In the genomic region with DNA sequence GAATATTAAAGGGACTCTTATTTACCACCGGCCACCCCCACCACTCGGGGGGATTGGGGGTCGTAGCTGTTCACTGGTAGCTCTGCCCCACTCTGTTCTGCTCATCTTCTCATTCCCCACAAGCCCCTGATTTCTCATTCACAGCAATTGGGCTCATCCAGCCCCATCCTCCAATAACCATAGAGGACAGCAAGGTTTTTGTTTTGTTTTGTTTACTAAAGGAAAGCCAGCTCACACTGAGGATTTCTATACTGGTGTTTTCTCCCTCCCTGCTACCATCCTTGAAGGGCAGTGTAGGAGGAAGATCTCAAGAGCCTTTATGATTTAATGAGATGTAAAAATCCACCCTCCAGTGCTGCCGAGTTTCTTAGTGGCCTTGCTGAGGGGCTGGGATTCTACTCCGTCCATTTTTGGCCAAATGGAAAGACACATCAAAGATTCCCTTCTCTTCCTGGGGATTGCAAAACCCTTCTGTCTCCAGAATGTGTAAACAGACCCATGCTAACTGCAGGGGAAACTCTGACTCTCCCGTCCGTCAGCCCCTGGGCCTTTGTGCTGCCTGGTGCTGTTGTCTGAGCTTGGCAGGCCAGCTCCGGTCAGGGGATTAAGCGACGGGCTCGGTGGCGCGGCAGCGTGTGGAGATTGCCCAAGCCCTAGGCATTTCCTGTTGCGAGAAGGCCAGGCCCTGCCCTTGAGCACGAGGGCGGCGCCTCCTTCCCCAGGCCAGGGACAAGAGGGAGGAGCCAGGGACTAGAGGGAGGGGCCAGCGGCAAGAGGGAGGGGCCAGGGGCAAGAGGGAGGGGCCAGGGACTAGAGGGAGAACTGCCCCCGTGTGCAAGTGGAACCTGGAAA, we compare ENCODE assay signal across 1 cellular context.
TF ChIP-seq lines count a peak whose summit lies in the region.

No MANE protein-coding gene starts in this region.

TF ChIP-seq in HepG2, 621 proteins besides CTCF, POLR2A, EP300 and RAD21 (continued from another document and continues in another):
- TF ChIP-seq, protein P1, sequence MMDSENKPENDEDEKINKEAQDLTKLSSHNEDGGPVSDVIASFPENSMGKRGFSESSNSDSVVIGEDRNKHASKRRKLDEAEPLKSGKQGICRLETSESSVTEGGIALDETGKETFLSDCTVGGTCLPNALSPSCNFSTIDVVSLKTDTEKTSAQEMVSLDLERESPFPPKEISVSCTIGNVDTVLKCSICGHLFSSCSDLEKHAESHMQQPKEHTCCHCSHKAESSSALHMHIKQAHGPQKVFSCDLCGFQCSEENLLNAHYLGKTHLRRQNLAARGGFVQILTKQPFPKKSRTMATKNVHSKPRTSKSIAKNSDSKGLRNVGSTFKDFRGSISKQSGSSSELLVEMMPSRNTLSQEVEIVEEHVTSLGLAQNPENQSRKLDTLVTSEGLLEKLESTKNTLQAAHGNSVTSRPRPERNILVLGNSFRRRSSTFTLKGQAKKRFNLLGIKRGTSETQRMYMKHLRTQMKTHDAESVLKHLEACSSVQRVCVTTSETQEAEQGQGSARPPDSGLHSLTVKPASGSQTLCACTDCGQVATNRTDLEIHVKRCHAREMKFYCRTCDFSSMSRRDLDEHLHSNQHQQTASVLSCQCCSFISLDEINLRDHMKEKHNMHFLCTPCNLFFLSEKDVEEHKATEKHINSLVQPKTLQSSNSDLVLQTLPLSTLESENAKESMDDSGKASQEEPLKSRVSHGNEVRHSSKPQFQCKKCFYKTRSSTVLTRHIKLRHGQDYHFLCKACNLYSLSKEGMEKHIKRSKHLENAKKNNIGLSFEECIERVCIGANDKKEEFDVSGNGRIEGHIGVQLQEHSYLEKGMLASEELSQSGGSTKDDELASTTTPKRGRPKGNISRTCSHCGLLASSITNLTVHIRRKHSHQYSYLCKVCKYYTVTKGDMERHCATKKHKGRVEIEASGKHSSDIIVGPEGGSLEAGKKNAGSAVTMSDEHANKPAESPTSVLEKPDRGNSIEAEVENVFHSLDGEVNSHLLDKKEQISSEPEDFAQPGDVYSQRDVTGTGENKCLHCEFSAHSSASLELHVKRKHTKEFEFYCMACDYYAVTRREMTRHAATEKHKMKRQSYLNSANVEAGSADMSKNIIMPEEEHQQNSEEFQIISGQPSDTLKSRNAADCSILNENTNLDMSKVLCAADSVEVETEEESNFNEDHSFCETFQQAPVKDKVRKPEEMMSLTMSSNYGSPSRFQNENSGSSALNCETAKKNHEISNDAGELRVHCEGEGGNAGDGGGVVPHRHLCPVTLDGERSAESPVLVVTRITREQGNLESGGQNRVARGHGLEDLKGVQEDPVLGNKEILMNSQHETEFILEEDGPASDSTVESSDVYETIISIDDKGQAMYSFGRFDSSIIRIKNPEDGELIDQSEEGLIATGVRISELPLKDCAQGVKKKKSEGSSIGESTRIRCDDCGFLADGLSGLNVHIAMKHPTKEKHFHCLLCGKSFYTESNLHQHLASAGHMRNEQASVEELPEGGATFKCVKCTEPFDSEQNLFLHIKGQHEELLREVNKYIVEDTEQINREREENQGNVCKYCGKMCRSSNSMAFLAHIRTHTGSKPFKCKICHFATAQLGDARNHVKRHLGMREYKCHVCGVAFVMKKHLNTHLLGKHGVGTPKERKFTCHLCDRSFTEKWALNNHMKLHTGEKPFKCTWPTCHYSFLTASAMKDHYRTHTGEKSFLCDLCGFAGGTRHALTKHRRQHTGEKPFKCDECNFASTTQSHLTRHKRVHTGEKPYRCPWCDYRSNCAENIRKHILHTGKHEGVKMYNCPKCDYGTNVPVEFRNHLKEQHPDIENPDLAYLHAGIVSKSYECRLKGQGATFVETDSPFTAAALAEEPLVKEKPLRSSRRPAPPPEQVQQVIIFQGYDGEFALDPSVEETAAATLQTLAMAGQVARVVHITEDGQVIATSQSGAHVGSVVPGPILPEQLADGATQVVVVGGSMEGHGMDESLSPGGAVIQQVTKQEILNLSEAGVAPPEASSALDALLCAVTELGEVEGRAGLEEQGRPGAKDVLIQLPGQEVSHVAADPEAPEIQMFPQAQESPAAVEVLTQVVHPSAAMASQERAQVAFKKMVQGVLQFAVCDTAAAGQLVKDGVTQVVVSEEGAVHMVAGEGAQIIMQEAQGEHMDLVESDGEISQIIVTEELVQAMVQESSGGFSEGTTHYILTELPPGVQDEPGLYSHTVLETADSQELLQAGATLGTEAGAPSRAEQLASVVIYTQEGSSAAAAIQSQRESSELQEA (CRISPR knock-in tag; IDR thresholded peaks at IDR 0.05; ENCODE audit: not compliant biosample characterization): no peak
- TF ChIP-seq SALL2 (CRISPR knock-in tag; IDR thresholded peaks at IDR 0.05) (peak; percentile 97), SRSF1 (optimal IDR thresholded peaks at IDR 0.05; ENCODE audit: low read depth, low read length) (no peak), ZNF775 (CRISPR knock-in tag; IDR thresholded peaks at IDR 0.05; ENCODE audit: borderline replicate concordance) (peak; percentile 92), KDM1A (CRISPR knock-in tag; IDR thresholded peaks at IDR 0.05) (peak; percentile 97), KDM6A (CRISPR knock-in tag; IDR thresholded peaks at IDR 0.05; ENCODE audit: low read depth) (no peak; the same call in none of the 2 replicates), CBX2 (IDR thresholded peaks at IDR 0.05; ENCODE audit: low read depth, low read length) (no peak), CBX2 (CRISPR knock-in tag; IDR thresholded peaks at IDR 0.05; ENCODE audit: low read depth) (no peak), STAT5B (CRISPR knock-in tag; IDR thresholded peaks at IDR 0.05) (no peak), NONO (IDR thresholded peaks at IDR 0.05) (no peak), NONO (CRISPR knock-in tag; conservative IDR thresholded peaks at IDR 0.05) (peak; percentile 99), ZNF607 (CRISPR knock-in tag; IDR thresholded peaks at IDR 0.05; ENCODE audit: borderline replicate concordance) (peak; percentile 93; the same call in 1 of the 2 replicates), SP1 (IDR thresholded peaks at IDR 0.05) (no peak), SP1 (CRISPR knock-in tag; IDR thresholded peaks at IDR 0.05) (peak; percentile 91), ZSCAN9 (CRISPR knock-in tag; IDR thresholded peaks at IDR 0.05; ENCODE audit: borderline replicate concordance) (peak; percentile 97), PHF21A (CRISPR knock-in tag; IDR thresholded peaks at IDR 0.05) (peak; percentile 99), CCDC6 (CRISPR knock-in tag; IDR thresholded peaks at IDR 0.05) (peak; percentile 96), ZNF17 (CRISPR knock-in tag; IDR thresholded peaks at IDR 0.05) (peak; percentile 96), SP2 (CRISPR knock-in tag; IDR thresholded peaks at IDR 0.05) (no peak), ZNF577 (CRISPR knock-in tag; IDR thresholded peaks at IDR 0.05; ENCODE audit: borderline replicate concordance, low read depth) (no peak), THAP11 (CRISPR knock-in tag; IDR thresholded peaks at IDR 0.05) (peak; percentile 90)
- TF ChIP-seq, protein P2, sequence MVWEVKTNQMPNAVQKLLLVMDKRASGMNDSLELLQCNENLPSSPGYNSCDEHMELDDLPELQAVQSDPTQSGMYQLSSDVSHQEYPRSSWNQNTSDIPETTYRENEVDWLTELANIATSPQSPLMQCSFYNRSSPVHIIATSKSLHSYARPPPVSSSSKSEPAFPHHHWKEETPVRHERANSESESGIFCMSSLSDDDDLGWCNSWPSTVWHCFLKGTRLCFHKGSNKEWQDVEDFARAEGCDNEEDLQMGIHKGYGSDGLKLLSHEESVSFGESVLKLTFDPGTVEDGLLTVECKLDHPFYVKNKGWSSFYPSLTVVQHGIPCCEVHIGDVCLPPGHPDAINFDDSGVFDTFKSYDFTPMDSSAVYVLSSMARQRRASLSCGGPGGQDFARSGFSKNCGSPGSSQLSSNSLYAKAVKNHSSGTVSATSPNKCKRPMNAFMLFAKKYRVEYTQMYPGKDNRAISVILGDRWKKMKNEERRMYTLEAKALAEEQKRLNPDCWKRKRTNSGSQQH (CRISPR knock-in tag; IDR thresholded peaks at IDR 0.05; ENCODE audit: low read depth): peak; percentile 94; the same call in 1 of the 2 replicates
- TF ChIP-seq, protein P3, sequence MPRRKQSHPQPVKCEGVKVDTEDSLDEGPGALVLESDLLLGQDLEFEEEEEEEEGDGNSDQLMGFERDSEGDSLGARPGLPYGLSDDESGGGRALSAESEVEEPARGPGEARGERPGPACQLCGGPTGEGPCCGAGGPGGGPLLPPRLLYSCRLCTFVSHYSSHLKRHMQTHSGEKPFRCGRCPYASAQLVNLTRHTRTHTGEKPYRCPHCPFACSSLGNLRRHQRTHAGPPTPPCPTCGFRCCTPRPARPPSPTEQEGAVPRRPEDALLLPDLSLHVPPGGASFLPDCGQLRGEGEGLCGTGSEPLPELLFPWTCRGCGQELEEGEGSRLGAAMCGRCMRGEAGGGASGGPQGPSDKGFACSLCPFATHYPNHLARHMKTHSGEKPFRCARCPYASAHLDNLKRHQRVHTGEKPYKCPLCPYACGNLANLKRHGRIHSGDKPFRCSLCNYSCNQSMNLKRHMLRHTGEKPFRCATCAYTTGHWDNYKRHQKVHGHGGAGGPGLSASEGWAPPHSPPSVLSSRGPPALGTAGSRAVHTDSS (CRISPR knock-in tag; conservative IDR thresholded peaks at IDR 0.05): no peak
- TF ChIP-seq, protein P4, sequence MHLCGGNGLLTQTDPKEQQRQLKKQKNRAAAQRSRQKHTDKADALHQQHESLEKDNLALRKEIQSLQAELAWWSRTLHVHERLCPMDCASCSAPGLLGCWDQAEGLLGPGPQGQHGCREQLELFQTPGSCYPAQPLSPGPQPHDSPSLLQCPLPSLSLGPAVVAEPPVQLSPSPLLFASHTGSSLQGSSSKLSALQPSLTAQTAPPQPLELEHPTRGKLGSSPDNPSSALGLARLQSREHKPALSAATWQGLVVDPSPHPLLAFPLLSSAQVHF (CRISPR knock-in tag; IDR thresholded peaks at IDR 0.05): no peak
- TF ChIP-seq, protein P5, sequence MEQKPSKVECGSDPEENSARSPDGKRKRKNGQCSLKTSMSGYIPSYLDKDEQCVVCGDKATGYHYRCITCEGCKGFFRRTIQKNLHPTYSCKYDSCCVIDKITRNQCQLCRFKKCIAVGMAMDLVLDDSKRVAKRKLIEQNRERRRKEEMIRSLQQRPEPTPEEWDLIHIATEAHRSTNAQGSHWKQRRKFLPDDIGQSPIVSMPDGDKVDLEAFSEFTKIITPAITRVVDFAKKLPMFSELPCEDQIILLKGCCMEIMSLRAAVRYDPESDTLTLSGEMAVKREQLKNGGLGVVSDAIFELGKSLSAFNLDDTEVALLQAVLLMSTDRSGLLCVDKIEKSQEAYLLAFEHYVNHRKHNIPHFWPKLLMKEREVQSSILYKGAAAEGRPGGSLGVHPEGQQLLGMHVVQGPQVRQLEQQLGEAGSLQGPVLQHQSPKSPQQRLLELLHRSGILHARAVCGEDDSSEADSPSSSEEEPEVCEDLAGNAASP (CRISPR knock-in tag; IDR thresholded peaks at IDR 0.05; ENCODE audit: borderline replicate concordance): peak; percentile 98
- TF ChIP-seq, protein P6, sequence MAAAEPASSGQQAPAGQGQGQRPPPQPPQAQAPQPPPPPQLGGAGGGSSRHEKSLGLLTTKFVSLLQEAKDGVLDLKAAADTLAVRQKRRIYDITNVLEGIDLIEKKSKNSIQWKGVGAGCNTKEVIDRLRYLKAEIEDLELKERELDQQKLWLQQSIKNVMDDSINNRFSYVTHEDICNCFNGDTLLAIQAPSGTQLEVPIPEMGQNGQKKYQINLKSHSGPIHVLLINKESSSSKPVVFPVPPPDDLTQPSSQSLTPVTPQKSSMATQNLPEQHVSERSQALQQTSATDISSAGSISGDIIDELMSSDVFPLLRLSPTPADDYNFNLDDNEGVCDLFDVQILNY (CRISPR knock-in tag; conservative IDR thresholded peaks at IDR 0.05): peak; percentile 81; the same call in 1 of the 2 replicates
- TF ChIP-seq, protein P7, sequence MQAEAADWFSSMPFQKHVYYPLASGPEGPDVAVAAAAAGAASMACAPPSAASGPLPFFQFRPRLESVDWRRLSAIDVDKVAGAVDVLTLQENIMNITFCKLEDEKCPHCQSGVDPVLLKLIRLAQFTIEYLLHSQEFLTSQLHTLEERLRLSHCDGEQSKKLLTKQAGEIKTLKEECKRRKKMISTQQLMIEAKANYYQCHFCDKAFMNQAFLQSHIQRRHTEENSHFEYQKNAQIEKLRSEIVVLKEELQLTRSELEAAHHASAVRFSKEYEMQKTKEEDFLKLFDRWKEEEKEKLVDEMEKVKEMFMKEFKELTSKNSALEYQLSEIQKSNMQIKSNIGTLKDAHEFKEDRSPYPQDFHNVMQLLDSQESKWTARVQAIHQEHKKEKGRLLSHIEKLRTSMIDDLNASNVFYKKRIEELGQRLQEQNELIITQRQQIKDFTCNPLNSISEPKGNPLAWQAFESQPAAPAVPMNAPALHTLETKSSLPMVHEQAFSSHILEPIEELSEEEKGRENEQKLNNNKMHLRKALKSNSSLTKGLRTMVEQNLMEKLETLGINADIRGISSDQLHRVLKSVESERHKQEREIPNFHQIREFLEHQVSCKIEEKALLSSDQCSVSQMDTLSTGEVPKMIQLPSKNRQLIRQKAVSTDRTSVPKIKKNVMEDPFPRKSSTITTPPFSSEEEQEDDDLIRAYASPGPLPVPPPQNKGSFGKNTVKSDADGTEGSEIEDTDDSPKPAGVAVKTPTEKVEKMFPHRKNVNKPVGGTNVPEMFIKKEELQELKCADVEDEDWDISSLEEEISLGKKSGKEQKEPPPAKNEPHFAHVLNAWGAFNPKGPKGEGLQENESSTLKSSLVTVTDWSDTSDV (CRISPR knock-in tag; IDR thresholded peaks at IDR 0.05): no peak
- TF ChIP-seq, protein P8, sequence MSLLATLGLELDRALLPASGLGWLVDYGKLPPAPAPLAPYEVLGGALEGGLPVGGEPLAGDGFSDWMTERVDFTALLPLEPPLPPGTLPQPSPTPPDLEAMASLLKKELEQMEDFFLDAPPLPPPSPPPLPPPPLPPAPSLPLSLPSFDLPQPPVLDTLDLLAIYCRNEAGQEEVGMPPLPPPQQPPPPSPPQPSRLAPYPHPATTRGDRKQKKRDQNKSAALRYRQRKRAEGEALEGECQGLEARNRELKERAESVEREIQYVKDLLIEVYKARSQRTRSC (CRISPR knock-in tag; IDR thresholded peaks at IDR 0.05; ENCODE audit: low read depth): peak; percentile 57; the same call in 1 of the 2 replicates
